ENCODE assay signal across 29 cellular contexts in the genomic region with DNA sequence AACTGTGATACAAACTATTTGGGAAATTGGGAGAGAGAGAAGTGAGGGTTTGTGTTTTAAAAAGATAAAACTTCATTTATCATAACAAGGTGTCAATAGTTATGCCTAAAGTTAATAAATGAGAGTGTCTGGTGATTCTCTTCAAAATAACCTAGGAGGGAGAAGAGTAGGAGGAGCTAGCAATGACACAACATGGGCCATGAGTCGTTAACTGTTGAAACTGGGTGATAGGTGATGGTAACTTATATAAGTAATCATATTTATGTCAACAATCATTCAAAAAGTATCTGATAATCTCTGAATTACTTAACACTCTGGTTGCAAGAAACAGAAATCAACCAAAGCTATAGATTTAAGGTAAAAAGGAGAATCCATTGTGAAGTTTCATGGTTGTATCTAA. TPM values are rescaled to one million over a fixed set of nuclear protein-coding genes. Genes with fewer than 3 reads are reported as not detected.
"Had no signal": no experiment of that assay in that cellular context is flagged by ENCODE, and none has a peak within 500 bp of the region (broad histone marks: within the 10 kb centered on the region; RNA-seq: fewer than 3 reads in every experiment).

No MANE protein-coding gene starts in this region.

- H3K27me3 ChIP-seq: ascending aorta, breast epithelium, dorsolateral prefrontal cortex had no signal

- DNase-seq: activated CD4-positive, alpha-beta memory T cell treated with anti-CD3 and anti-CD28 coated beads, Interleukin-2, amount 10 ng/mL, durations not matched to agents 7 days and 5 days; activated CD4-positive, alpha-beta T cell treated with anti-CD3 and anti-CD28 coated beads for 1 hour; activated CD4-positive, alpha-beta T cell treated with anti-CD3 and anti-CD28 coated beads for 4 hours; activated CD4-positive, alpha-beta T cell treated with anti-CD3 and anti-CD28 coated beads, Interleukin-2, amount 10 ng/mL, durations not matched to agents 7 days and 5 days; activated CD4-positive, alpha-beta T cell treated with anti-CD3 and anti-CD28 coated beads, Interleukin-2, amount 50 U/mL, for 4 hours; activated CD8-positive, alpha-beta memory T cell treated with anti-CD3 and anti-CD28 coated beads, Interleukin-2, amount 50 U/mL, for 48 hours; activated gamma-delta T cell; activated naive CD4-positive, alpha-beta T cell; activated naive CD4-positive, alpha-beta T cell treated with anti-CD3 and anti-CD28 coated beads, Interleukin-2, amount 10 ng/mL, durations not matched to agents 7 days and 5 days; activated naive CD8-positive, alpha-beta T cell treated with anti-CD3 and anti-CD28 coated beads, Interleukin-2, amount 10 ng/mL, durations not matched to agents 7 days and 5 days; activated T-cell treated with anti-CD3 and anti-CD28 coated beads for 4 hours; activated T-cell treated with anti-CD3 and anti-CD28 coated beads, Interleukin-2, amount 50 U/mL, for 24 hours; activated T-cell treated with anti-CD3 and anti-CD28 coated beads, Interleukin-2, amount 50 U/mL, for 72 hours; dorsolateral prefrontal cortex; effector memory CD4-positive, alpha-beta T cell; endodermal cell; erythroblast; head of caudate nucleus; T-helper 1 cell; T-helper 17 cell had no signal

- ATAC-seq: activated naive CD4-positive, alpha-beta T cell treated with anti-CD3 and anti-CD28 coated beads, Interleukin-2, amount 50 U/mL, for 72 hours; activated T-cell treated with anti-CD3 and anti-CD28 coated beads, Interleukin-2, amount 50 U/mL, for 72 hours; T-helper 17 cell; WTC11 had no signal

- H3K36me3 ChIP-seq: ascending aorta, breast epithelium, esophagus muscularis mucosa had no signal

- H3K9me3 ChIP-seq: ascending aorta, breast epithelium had no signal

- H3K4me1 ChIP-seq: ascending aorta, breast epithelium, esophagus muscularis mucosa had no signal

- H3K27ac ChIP-seq: ascending aorta, breast epithelium, coronary artery, dorsolateral prefrontal cortex, esophagus muscularis mucosa, VCaP had no signal

- H3K4me3 ChIP-seq: ascending aorta, breast epithelium, coronary artery, dorsolateral prefrontal cortex, esophagus muscularis mucosa had no signal

RNA-seq across cellular contexts. Expression of a gene that starts 46.8 kb away (rescaled TPM):
- total RNA-seq: activated CD4-positive, alpha-beta memory T cell treated with anti-CD3 and anti-CD28 coated beads, Interleukin-2, amount 10 ng/mL, durations not matched to agents 7 days and 5 days; activated CD4-positive, alpha-beta T cell treated with anti-CD3 and anti-CD28 coated beads, Interleukin-2, amount 10 ng/mL, durations not matched to agents 7 days and 5 days; activated naive CD8-positive, alpha-beta T cell treated with anti-CD3 and anti-CD28 coated beads, Interleukin-2, amount 10 ng/mL, durations not matched to agents 7 days and 5 days; ascending aorta; cardiac septum; esophagus muscularis mucosa; fibroblast of villous mesenchyme; T-helper 17 cell had no signal
